In genomic region chr10:113937258-113937657, GRCh38 we compare ENCODE assay signal across 21 cellular contexts.
"Had no signal": no experiment of that assay in that cellular context is flagged by ENCODE, and none has a peak within 500 bp of the region (broad histone marks: within the 10 kb centered on the region; RNA-seq: fewer than 3 reads in every experiment).

No MANE protein-coding gene starts in this region.

- H3K36me3 ChIP-seq: esophagus muscularis mucosa, gastroesophageal sphincter, heart left ventricle, left ventricle myocardium inferior, lower lobe of right lung had no signal

- H3K9me3 ChIP-seq: esophagus muscularis mucosa, gastroesophageal sphincter, heart left ventricle, left ventricle myocardium inferior, lower lobe of right lung, mucosa of descending colon had no signal

- H2AFZ ChIP-seq: hepatocyte had no signal

- H3K4me2 ChIP-seq: hepatocyte had no signal

- H3K27me3 ChIP-seq: dorsolateral prefrontal cortex, esophagus muscularis mucosa, foreskin keratinocyte, gastroesophageal sphincter, heart left ventricle, hepatocyte had no signal

- DNase-seq: dermis blood vessel endothelial cell; dorsolateral prefrontal cortex; effector CD4-positive, alpha-beta T cell; effector memory CD4-positive, alpha-beta T cell; foreskin keratinocyte; heart left ventricle; hypothalamus; immature natural killer cell; islet precursor cell; kidney; kidney glomerular epithelial cell; left colon; left ventricle myocardium inferior; lower lobe of right lung; mesenchymal stem cell; mucosa of descending colon; naive B cell had no signal

- ATAC-seq: foreskin keratinocyte, gastroesophageal sphincter, heart left ventricle had no signal

- H3K79me2 ChIP-seq: hepatocyte had no signal

- H3K4me1 ChIP-seq: foreskin keratinocyte, gastroesophageal sphincter, heart left ventricle, left ventricle myocardium inferior, lower lobe of right lung had no signal

- H3K4me3 ChIP-seq: coronary artery, dorsolateral prefrontal cortex, esophagus muscularis mucosa, gastroesophageal sphincter, heart left ventricle, hepatocyte, left ventricle myocardium inferior, lower lobe of right lung, mucosa of descending colon had no signal

- H3K27ac ChIP-seq: coronary artery, dorsolateral prefrontal cortex, esophagus muscularis mucosa, foreskin keratinocyte, gastroesophageal sphincter, heart left ventricle, hepatocyte, left ventricle myocardium inferior, lower lobe of right lung had no signal
